Comparison of ENCODE assay signal across 8 cellular contexts in the genomic region with DNA sequence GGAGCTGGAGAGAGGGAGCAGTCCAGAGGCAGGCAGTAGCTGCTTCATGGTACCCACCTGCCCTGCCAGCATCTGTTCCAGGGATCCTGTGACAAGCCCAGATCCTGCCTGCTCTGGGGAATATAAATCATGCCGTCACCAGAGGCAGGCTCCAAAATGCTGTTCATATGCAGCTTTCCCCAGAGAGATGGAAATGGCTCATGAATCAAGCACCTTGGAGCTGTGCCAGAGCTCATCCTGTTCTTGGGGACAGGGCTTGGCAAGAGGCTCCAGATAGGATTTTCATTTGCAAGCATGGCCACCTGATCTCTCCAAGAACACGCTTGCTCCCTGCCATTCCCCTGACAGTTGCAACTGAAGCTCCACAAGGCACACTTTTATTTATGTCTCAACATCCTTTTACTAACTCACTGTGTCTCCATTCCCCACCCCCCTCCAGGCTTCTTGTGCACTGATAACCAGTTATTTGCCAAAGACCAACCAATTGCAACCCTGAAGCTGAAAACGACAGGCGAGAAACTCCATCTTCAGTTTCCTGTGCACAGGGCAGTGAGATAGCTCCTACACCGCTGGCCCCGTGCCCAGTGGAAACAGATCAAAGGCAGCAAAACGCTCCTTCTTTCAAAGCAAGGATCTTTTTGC.
A peak's percentile ranks its signal among the peaks of the same experiment; 100 is the strongest.
DNase-seq lines count a peak whose midpoint lies in the region; ATAC-seq and TF ChIP-seq lines count a peak whose summit lies in the region.

No MANE protein-coding gene starts in this region.

- no peak overlapping the region for H3K27ac ChIP-seq in colonic mucosa

- intact Hi-C loops in colonic mucosa (cut with DNase I), result no loop called here

- ATAC-seq in HG03139 (IDR thresholded peaks at IDR 0.05; ENCODE audit: unreplicated experiment) (no peak), GM19351 (IDR thresholded peaks at IDR 0.05; ENCODE audit: unreplicated experiment) (no peak)

- H3K9me3 ChIP-seq in colonic mucosa, result no peaks in the 10 kb centered on the region

- H3K27me3 ChIP-seq in colonic mucosa, result no peaks in the 10 kb centered on the region

- H3K4me1 ChIP-seq in colonic mucosa, result no peaks in the 10 kb centered on the region

- no peak overlapping the region for H3K9ac ChIP-seq in colonic mucosa (ENCODE audit: low read depth in 2 of 2, low read length in 2 of 2)

- TF ChIP-seq CTCF in colonic mucosa (IDR thresholded peaks at IDR 0.05), result no peak

- no peak overlapping the region for H3K4me3 ChIP-seq in colonic mucosa

- DNase-seq in EL (peak; percentile 53), NCI-H2196 (lab: John Stamatoyannopoulos, UW; ENCODE audit: unreplicated experiment) (peak; percentile 69), colonic mucosa (peak; percentile 39), midbrain (lab: John Stamatoyannopoulos, UW) (peak; percentile 33), DMS53 treated with DMSO at 0.1 percent for 48 hours (lab: John Stamatoyannopoulos, UW; ENCODE audit: unreplicated experiment) (no peak)
- no peak for DNase-seq in activated CD8-positive, alpha-beta memory T cell treated with anti-CD3 and anti-CD28 coated beads, Interleukin-2, amount 50 U/mL, for 48 hours

- no peaks in the 10 kb centered on the region for H3K36me3 ChIP-seq in colonic mucosa

Comparison
In these comparisons a context has a peak if more than half of its experiments do, and no peak if none do; other contexts are left out.
1. DNase-seq: peak in EL (single experiment), NCI-H2196 (single experiment), colonic mucosa (single experiment) and midbrain (single experiment); none in DMS53 treated with DMSO at 0.1 percent for 48 hours (single experiment) and activated CD8-positive, alpha-beta memory T cell treated with anti-CD3 and anti-CD28 coated beads, Interleukin-2, amount 50 U/mL, for 48 hours (single experiment).